In the genomic region with DNA sequence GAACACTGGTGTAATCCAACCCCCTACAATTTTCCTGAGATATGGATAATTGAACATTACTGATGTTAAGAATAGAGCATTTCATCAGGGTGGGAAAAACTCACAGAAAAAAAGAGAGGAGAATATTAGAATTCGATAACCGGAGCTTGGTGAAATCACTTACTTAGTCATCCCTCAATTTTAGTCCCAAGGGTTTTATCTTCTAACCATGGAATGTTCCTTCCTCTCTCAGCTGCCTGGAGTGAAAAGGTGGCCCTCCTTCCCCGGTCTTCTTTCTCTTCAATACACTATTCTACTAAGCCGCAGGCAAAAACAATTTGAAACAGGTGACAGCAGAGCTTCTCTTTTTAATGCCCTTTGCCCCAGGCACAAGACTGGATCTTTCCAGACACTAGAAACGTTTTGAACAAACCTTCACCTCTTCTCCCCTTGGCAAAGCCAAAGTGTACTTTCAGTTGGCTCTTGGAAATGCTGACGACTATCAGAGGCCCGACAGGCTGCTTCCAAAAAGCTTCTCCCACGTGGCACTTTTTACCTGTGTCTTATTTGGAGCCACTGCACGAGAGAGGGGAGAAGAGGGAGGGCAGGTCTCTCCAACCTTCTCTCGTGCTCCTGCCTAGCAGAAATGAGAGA, we compare ENCODE assay signal across 16 cellular contexts.
DNase-seq lines count a peak whose midpoint lies in the region; ATAC-seq and TF ChIP-seq lines count a peak whose summit lies in the region.
"Had no signal": no experiment of that assay in that cellular context is flagged by ENCODE, and none has a peak within 500 bp of the region (broad histone marks: within the 10 kb centered on the region; RNA-seq: fewer than 3 reads in every experiment).

No MANE protein-coding gene starts in this region.

- H2BK120ac ChIP-seq in H9 (ENCODE audit: low read depth, low read length, poor library complexity, severe bottlenecking): no peak overlapping the region

- H4K20me1 ChIP-seq in H9 (ENCODE audit: control insufficient read depth, insufficient read depth, insufficient read length): no peaks in the 10 kb centered on the region

- no peak overlapping the region for H3T11ph ChIP-seq in H9 (ENCODE audit: low read length)

- H3K36me3 ChIP-seq in endodermal cell (ENCODE audit: control insufficient read depth, insufficient read depth, low read length): no peaks in the 10 kb centered on the region

- H3K79me2 ChIP-seq in H9 (ENCODE audit: insufficient read depth, low read length): no peaks in the 10 kb centered on the region

- H3K27ac Mint-ChIP-seq in H9 (peak overlapping the region in 1 of 3 experiments; percentile 30; a peak in 1 of 7 replicates), endodermal cell (no peak overlapping the region)

- H3K79me1 ChIP-seq in H9 (ENCODE audit: insufficient read depth, low read depth, low read length, poor library complexity, severe bottlenecking): no peaks in the 10 kb centered on the region

- no peaks in the 10 kb centered on the region for H3K27me3 Mint-ChIP-seq in H9 (ENCODE audit: low read depth)
- no peaks in the 10 kb centered on the region for H3K27me3 Mint-ChIP-seq in endodermal cell (ENCODE audit: insufficient read depth)

- H3K4me3 Mint-ChIP-seq in H9 (no peak overlapping the region), endodermal cell (no peak overlapping the region)

- H2AK5ac ChIP-seq in H9 (ENCODE audit: insufficient read length, low read length): no peak overlapping the region

- DNase-seq in ELF-1 (ENCODE audit: low read depth, low spot score) (peak; percentile 29), iris pigment epithelial cell (ENCODE audit: low read depth) (peak; percentile 16), skeletal muscle cell (ENCODE audit: low read depth) (peak; percentile 45), H9 (no peak), endodermal cell (no peak)
- no peak for DNase-seq in effector CD8-positive, alpha-beta T cell (lab: John Stamatoyannopoulos, UW)
- DNase-seq: C1 segment of cervical spinal cord, GF-D8, MM.1S, NCI-H187, NCI-H69, OCI-M1, RPMI8226, SIG-M5 had no signal

- H3K4me1 Mint-ChIP-seq in H9 (peaks cover 7 to 12% of the 10 kb centered on the region in 2 experiments), endodermal cell (peaks cover 7% of the 10 kb centered on the region)

- TF ChIP-seq CTCF in VCaP (conservative IDR thresholded peaks at IDR 0.05): no peak
- no peak for TF ChIP-seq CTCF in H9 (conservative IDR thresholded peaks at IDR 0.05)
- no peak for TF ChIP-seq CTCF in endodermal cell (conservative IDR thresholded peaks at IDR 0.05)

- no peak overlapping the region for H3K18ac ChIP-seq in H9 (ENCODE audit: insufficient read length, low read depth, low read length)

- no peak overlapping the region for H3K23ac ChIP-seq in H9 (ENCODE audit: insufficient read length, low read depth, low read length)

- no peak overlapping the region for H3K9ac ChIP-seq in H9 (ENCODE audit: extremely low read depth, insufficient read length, low read length)
- no peak overlapping the region for H3K9ac ChIP-seq in endodermal cell (ENCODE audit: extremely low read depth, low read length, poor library complexity, severe bottlenecking)

- H2BK15ac ChIP-seq in H9 (ENCODE audit: low read depth, low read length): no peak overlapping the region

- peak overlapping the region; percentile 47 for H3K27ac ChIP-seq in VCaP
- no peak overlapping the region for H3K27ac ChIP-seq in H9 (ENCODE audit: insufficient read length, low read depth, low read length)
- no peak overlapping the region for H3K27ac ChIP-seq in endodermal cell (ENCODE audit: low read depth, low read length)

- H2BK5ac ChIP-seq in H9 (ENCODE audit: insufficient read length, low read length): no peak overlapping the region

- H4K5ac ChIP-seq in H9 (ENCODE audit: insufficient read length, low read depth, low read length): no peak overlapping the region

- H3K9me3 Mint-ChIP-seq in H9: peaks cover 0 to 3% of the 10 kb centered on the region in 2 experiments; a peak in 3 of 5 replicates
- H3K9me3 Mint-ChIP-seq in endodermal cell: peaks cover 2% of the 10 kb centered on the region

- no peak for ATAC-seq in GM21515 (IDR thresholded peaks at IDR 0.05; ENCODE audit: unreplicated experiment)

- H3K23me2 ChIP-seq in H9 (ENCODE audit: insufficient read length, low read depth, low read length, poor library complexity, severe bottlenecking): no peaks in the 10 kb centered on the region

- no peak overlapping the region for H3K56ac ChIP-seq in H9 (ENCODE audit: insufficient read length, low read depth, low read length)

- no peak overlapping the region for H3K4me2 ChIP-seq in H9 (ENCODE audit: insufficient read depth, insufficient read length, low read length)

- H3K4me3 ChIP-seq in skeletal muscle cell (ENCODE audit: low read depth, low read length) (no peak overlapping the region), endodermal cell (ENCODE audit: low read length) (no peak overlapping the region)

- H4K8ac ChIP-seq in H9 (replicated peaks; ENCODE audit: insufficient read length, low read depth, low read length): no peak overlapping the region

- no peak overlapping the region for H3K4ac ChIP-seq in H9 (ENCODE audit: low read depth, low read length)

- no peak overlapping the region for H2BK20ac ChIP-seq in H9 (ENCODE audit: low read depth, low read length, poor library complexity, severe bottlenecking)

- WGBS in H9 (ENCODE audit: extremely low coverage, insufficient read length, low lambda C conversion rate): no CpG with 5 or more reads among the region's 10 CpGs
- 62 to 85% methylated on average over 3 to 10 of the region's 10 CpGs for WGBS in endodermal cell (ENCODE audit: insufficient coverage in 1 of 2, insufficient read length in 1 of 2), 2 experiments

- no peak overlapping the region for H4K91ac ChIP-seq in H9 (ENCODE audit: insufficient read length, low read depth, low read length)

- H3K27me3 ChIP-seq in H9 (ENCODE audit: insufficient read depth, low read length) (no peaks in the 10 kb centered on the region), endodermal cell (ENCODE audit: control insufficient read depth, insufficient read depth, low read length, poor library complexity, severe bottlenecking) (no peaks in the 10 kb centered on the region)

- H3K36me3 Mint-ChIP-seq in H9 (ENCODE audit: insufficient read depth in 1 of 3, low read depth in 3 of 3): no peaks in the 10 kb centered on the region
- no peaks in the 10 kb centered on the region for H3K36me3 Mint-ChIP-seq in endodermal cell (ENCODE audit: low read depth)

- no peak overlapping the region for H2AFZ ChIP-seq in H9 (ENCODE audit: low read length)

- H3K14ac ChIP-seq in H9 (ENCODE audit: insufficient read depth, low read length): no peak overlapping the region

- no peak overlapping the region for H2BK12ac ChIP-seq in H9 (ENCODE audit: insufficient read length, low read depth, low read length)

- H3K4me1 ChIP-seq in H9 (ENCODE audit: insufficient read depth, low read length): no peaks in the 10 kb centered on the region
- H3K4me1 ChIP-seq in endodermal cell (ENCODE audit: control insufficient read depth, insufficient read depth, low read length): peaks cover 2% of the 10 kb centered on the region

- H3K9me3 ChIP-seq in H9 (ENCODE audit: control insufficient read depth, low read depth, low read length) (no peaks in the 10 kb centered on the region), endodermal cell (ENCODE audit: control insufficient read depth, low read length) (peaks cover 8% of the 10 kb centered on the region)

Comparison
In these comparisons a context has a peak if more than half of its experiments do, and no peak if none do; other contexts are left out.
1. DNase-seq: peak in ELF-1 (single experiment), iris pigment epithelial cell (single experiment) and skeletal muscle cell (single experiment); none in H9 (single experiment), endodermal cell (single experiment) and effector CD8-positive, alpha-beta T cell (single experiment).